23 cellular contexts compared by ENCODE assay signal in genomic region chr11:92045325-92045724, GRCh38.
A peak's percentile ranks its signal among the peaks of the same experiment; 100 is the strongest.
DNase-seq lines count a peak whose midpoint lies in the region; ATAC-seq and TF ChIP-seq lines count a peak whose summit lies in the region.
"Had no signal": no experiment of that assay in that cellular context is flagged by ENCODE, and none has a peak within 500 bp of the region (broad histone marks: within the 10 kb centered on the region; RNA-seq: fewer than 3 reads in every experiment).

No MANE protein-coding gene starts in this region.

- H3K9me3 Mint-ChIP-seq in stimulated activated naive B cell treated with anti-CD40 and anti-IgM and Interleukin-4, amounts not matched to agents 10 μg/mL and 1 μg/mL and 100 μg/mL, for 72 hours = peaks cover 3 to 4% of the 10 kb centered on the region in 2 donors
- H3K9me3 Mint-ChIP-seq in activated CD4-positive, alpha-beta T cell treated with anti-CD3 and anti-CD28 coated beads for 36 hours (ENCODE audit: low read depth) = peaks cover 11% of the 10 kb centered on the region

- no peak overlapping the region for H3K27ac Mint-ChIP-seq in stimulated activated naive B cell treated with anti-CD40 and anti-IgM and Interleukin-4, amounts not matched to agents 10 μg/mL and 1 μg/mL and 100 μg/mL, for 72 hours
- H3K27ac Mint-ChIP-seq in activated CD4-positive, alpha-beta T cell treated with anti-CD3 and anti-CD28 coated beads for 36 hours = no peak overlapping the region

- no peak overlapping the region for H3K4me3 Mint-ChIP-seq in stimulated activated naive B cell treated with anti-CD40 and anti-IgM and Interleukin-4, amounts not matched to agents 10 μg/mL and 1 μg/mL and 100 μg/mL, for 72 hours
- H3K4me3 Mint-ChIP-seq in activated CD4-positive, alpha-beta T cell treated with anti-CD3 and anti-CD28 coated beads for 36 hours = no peak overlapping the region
- H3K4me3 Mint-ChIP-seq: CD4-positive, CD25-positive, alpha-beta regulatory T cell had no signal

- DNase-seq in A172 (ENCODE audit: low spot score) (peak; percentile 21), NCI-H226 (peak; percentile 29), kidney tubule cell (ENCODE audit: low spot score) (peak; percentile 13), amniotic stem cell (lab: John Stamatoyannopoulos, UW) (no peak)
- DNase-seq in stimulated activated naive B cell treated with anti-CD40 and anti-IgM and Interleukin-4, amounts not matched to agents 10 μg/mL and 1 μg/mL and 100 μg/mL, for 72 hours = no peak
- no peak for DNase-seq in activated CD4-positive, alpha-beta T cell treated with anti-CD3 and anti-CD28 coated beads for 36 hours
- DNase-seq: CD4-positive, CD25-positive, alpha-beta regulatory T cell; DMS153; DND-41; H7; Kasumi-1; MG63; NCI-H1694; NCI-H2081; NCI-H2171 treated with DMSO at 0.1 percent for 48 hours; NCI-H446; NCI-H524 treated with DMSO at 0.1 percent for 48 hours; NCI-H82; SHP77 treated with DMSO at 0.1 percent for 48 hours; SW 1271 had no signal

- no peaks in the 10 kb centered on the region for H3K27me3 Mint-ChIP-seq in stimulated activated naive B cell treated with anti-CD40 and anti-IgM and Interleukin-4, amounts not matched to agents 10 μg/mL and 1 μg/mL and 100 μg/mL, for 72 hours
- H3K27me3 Mint-ChIP-seq in activated CD4-positive, alpha-beta T cell treated with anti-CD3 and anti-CD28 coated beads for 36 hours = no peaks in the 10 kb centered on the region
- H3K27me3 Mint-ChIP-seq: CD4-positive, CD25-positive, alpha-beta regulatory T cell had no signal

- ATAC-seq in SK-N-SH treated with all-trans-retinoic acid at 6 μM for 48 hours = peak; percentile 26; the same call in 2 of the 3 replicates
- no peak for ATAC-seq in stimulated activated naive B cell treated with anti-CD40 and anti-IgM and Interleukin-4, amounts not matched to agents 10 μg/mL and 1 μg/mL and 100 μg/mL, for 72 hours (replicated peaks)
- no peak for ATAC-seq in activated CD4-positive, alpha-beta T cell treated with anti-CD3 and anti-CD28 coated beads for 36 hours
- ATAC-seq: HepG2, Panc1 had no signal

- H3K36me3 Mint-ChIP-seq in stimulated activated naive B cell treated with anti-CD40 and anti-IgM and Interleukin-4, amounts not matched to agents 10 μg/mL and 1 μg/mL and 100 μg/mL, for 72 hours = no peaks in the 10 kb centered on the region
- no peaks in the 10 kb centered on the region for H3K36me3 Mint-ChIP-seq in activated CD4-positive, alpha-beta T cell treated with anti-CD3 and anti-CD28 coated beads for 36 hours (ENCODE audit: low read depth)
- H3K36me3 Mint-ChIP-seq: CD4-positive, CD25-positive, alpha-beta regulatory T cell had no signal

- intact Hi-C loops in activated CD4-positive, alpha-beta T cell treated with anti-CD3 and anti-CD28 coated beads for 36 hours (cut with DNase I, micrococcal nuclease) = no loop called here

- POLR2A ChIA-PET in activated CD4-positive, alpha-beta T cell treated with anti-CD3 and anti-CD28 coated beads for 36 hours (lab: Charles Lee) = no interaction called here

- no peaks in the 10 kb centered on the region for H3K4me1 Mint-ChIP-seq in stimulated activated naive B cell treated with anti-CD40 and anti-IgM and Interleukin-4, amounts not matched to agents 10 μg/mL and 1 μg/mL and 100 μg/mL, for 72 hours
- H3K4me1 Mint-ChIP-seq in activated CD4-positive, alpha-beta T cell treated with anti-CD3 and anti-CD28 coated beads for 36 hours = no peaks in the 10 kb centered on the region
- H3K4me1 Mint-ChIP-seq: CD4-positive, CD25-positive, alpha-beta regulatory T cell had no signal

- CTCF ChIA-PET in activated CD4-positive, alpha-beta T cell treated with anti-CD3 and anti-CD28 coated beads for 36 hours (lab: Charles Lee) = interaction anchor here (1.2 kb wide), 1 partner anchor 10 kb away, joined by 3 read pairs; no protein-coding TSS in a partner anchor

TF ChIP-seq in SK-N-SH treated with all-trans-retinoic acid at 6 μM for 48 hours, 23 proteins besides CTCF, POLR2A, EP300 and RAD21:
- no peak for TF ChIP-seq PATZ1 (CRISPR knock-in tag; IDR thresholded peaks at IDR 0.05; ENCODE audit: borderline replicate concordance)
- TF ChIP-seq ISL1 (CRISPR knock-in tag; IDR thresholded peaks at IDR 0.05) = peak; percentile 22; the same call in 1 of the 2 replicates
TF ChIP-seq in SK-N-SH treated with all-trans-retinoic acid at 6 μM for 48 hours: peak in this region for 1.

Comparison
In these comparisons a context has a peak if more than half of its experiments do, and no peak if none do; other contexts are left out.
1. DNase-seq: peak in A172 (single experiment), NCI-H226 (single experiment) and kidney tubule cell (single experiment); none in stimulated activated naive B cell treated with anti-CD40 and anti-IgM and Interleukin-4, amounts not matched to agents 10 μg/mL and 1 μg/mL and 100 μg/mL, for 72 hours (single experiment), activated CD4-positive, alpha-beta T cell treated with anti-CD3 and anti-CD28 coated beads for 36 hours (single experiment) and amniotic stem cell (single experiment).